Comparison of ENCODE assay signal across 20 cellular contexts in the genomic region with DNA sequence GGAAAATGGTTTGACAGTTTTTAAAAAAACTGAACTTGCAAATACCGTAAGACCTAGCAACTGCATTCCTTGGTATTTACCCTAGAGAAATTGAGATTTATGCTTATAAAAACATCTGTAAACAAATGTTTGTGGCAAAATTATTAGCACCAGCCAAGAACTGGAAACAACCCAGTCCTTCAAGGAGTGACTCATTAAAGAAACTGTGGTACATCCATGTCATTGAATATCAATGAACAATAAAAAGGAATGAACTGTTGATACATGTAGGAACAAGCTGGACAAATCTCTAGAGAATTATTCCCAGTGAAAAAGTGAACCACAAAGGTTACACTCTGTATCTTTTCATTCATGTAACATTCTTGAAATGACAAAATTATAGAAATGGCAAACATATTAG.
"Had no signal": no experiment of that assay in that cellular context is flagged by ENCODE, and none has a peak within 500 bp of the region (broad histone marks: within the 10 kb centered on the region; RNA-seq: fewer than 3 reads in every experiment).

No MANE protein-coding gene starts in this region.

- H3K36me3 ChIP-seq: heart left ventricle, pancreas, thyroid gland, upper lobe of right lung had no signal

- H3K27ac Mint-ChIP-seq: nephron progenitor cell; stimulated activated naive CD8-positive, alpha-beta T cell treated with anti-CD3 and anti-CD28 coated beads, Interleukin-15, Interleukin-2, amounts not matched to agents 100 ng/mL and 50 ng/mL, for 24 hours; T-helper 17 cell had no signal

- H3K9me3 ChIP-seq: pancreas, psoas muscle, upper lobe of right lung had no signal

- H3K9me3 Mint-ChIP-seq: nephron progenitor cell; stimulated activated naive CD8-positive, alpha-beta T cell treated with anti-CD3 and anti-CD28 coated beads, Interleukin-15, Interleukin-2, amounts not matched to agents 100 ng/mL and 50 ng/mL, for 24 hours had no signal

- H3K27ac ChIP-seq: heart left ventricle, pancreas, psoas muscle, thyroid gland, upper lobe of right lung had no signal

- H3K4me1 ChIP-seq: heart left ventricle, pancreas, psoas muscle, thyroid gland, upper lobe of right lung had no signal

- DNase-seq: activated CD4-positive, alpha-beta T cell treated with anti-CD3 and anti-CD28 coated beads for 4 hours; activated CD4-positive, alpha-beta T cell treated with anti-CD3 and anti-CD28 coated beads, Interleukin-2, amount 50 U/mL, for 48 hours; activated CD4-positive, CD25-positive, alpha-beta regulatory T cell; activated naive CD4-positive, alpha-beta T cell treated with Interleukin-2 at 50 U/mL for 16 hours; activated T-cell treated with anti-CD3 and anti-CD28 coated beads, Interleukin-2, amount 50 U/mL, for 48 hours; dermis blood vessel endothelial cell; effector CD8-positive, alpha-beta T cell; heart left ventricle; left colon; mesenchymal stem cell; nephron progenitor cell; pancreas; psoas muscle; right cardiac atrium; stimulated activated CD4-positive, alpha-beta T cell treated with anti-CD3 and anti-CD28 coated beads, Interleukin-12 subunit alpha, Interleukin-12 subunit beta, amount 100 ng/mL, for 4 hours; substantia nigra; T-helper 17 cell; thyroid gland; upper lobe of right lung had no signal

- H3K4me3 Mint-ChIP-seq: nephron progenitor cell; stimulated activated naive CD8-positive, alpha-beta T cell treated with anti-CD3 and anti-CD28 coated beads, Interleukin-15, Interleukin-2, amounts not matched to agents 100 ng/mL and 50 ng/mL, for 24 hours; T-helper 17 cell had no signal

- H3K4me1 Mint-ChIP-seq: nephron progenitor cell, T-helper 17 cell had no signal

- H3K4me3 ChIP-seq: heart left ventricle, pancreas, psoas muscle, thyroid gland, upper lobe of right lung had no signal

- H3K27me3 ChIP-seq: heart left ventricle, pancreas, thyroid gland, upper lobe of right lung had no signal

- H3K27me3 Mint-ChIP-seq: stimulated activated naive CD8-positive, alpha-beta T cell treated with anti-CD3 and anti-CD28 coated beads, Interleukin-15, Interleukin-2, amounts not matched to agents 100 ng/mL and 50 ng/mL, for 24 hours; T-helper 17 cell had no signal
